8 cellular contexts compared by ENCODE assay signal in the genomic region with DNA sequence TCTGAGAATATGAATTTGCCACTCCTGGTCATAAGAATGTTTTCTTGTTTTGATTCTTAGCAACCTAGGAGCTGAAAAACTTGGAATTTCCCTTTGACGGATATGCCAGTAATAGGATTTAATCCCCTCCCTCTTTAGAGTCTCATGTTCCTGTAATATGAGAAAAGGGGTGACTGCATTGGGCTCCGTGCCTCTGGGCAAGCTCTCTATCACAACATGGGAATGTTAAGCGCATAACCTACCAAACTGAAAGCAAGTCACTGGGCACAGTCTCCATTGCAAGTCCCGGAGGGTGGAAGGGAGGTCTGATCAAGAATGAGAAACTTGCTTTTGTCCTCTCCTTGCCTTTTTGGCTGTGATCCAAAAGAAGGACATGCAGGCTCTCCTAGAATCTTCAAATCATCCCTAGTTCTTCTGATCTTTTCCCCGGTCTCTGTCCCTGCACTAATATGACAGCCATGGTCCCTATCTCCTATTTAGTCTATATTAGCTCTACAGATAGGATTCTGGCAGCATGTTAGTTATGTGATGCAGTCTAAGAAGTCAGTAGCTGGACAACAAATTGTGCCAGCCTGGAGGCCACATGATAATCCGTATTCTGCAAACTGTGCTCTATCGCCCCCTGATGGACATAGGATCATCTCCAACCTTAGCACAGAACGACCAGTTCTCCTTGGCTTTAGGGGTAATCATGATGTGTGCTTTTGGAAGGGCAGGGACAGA.
DNase-seq lines count a peak whose midpoint lies in the region; ATAC-seq lines count a peak whose summit lies in the region.

No MANE protein-coding gene starts in this region.

- H3K27me3 ChIP-seq in iPS DF 6.9 (ENCODE audit: control insufficient read depth, insufficient read depth, low read length) = peaks cover 5% of the 10 kb centered on the region; the same call in 1 of the 2 replicates

- H3K4me3 ChIP-seq in iPS DF 6.9 (ENCODE audit: low read length) = no peak overlapping the region

- H3K27ac ChIP-seq in iPS DF 6.9 (ENCODE audit: low read length) = no peak overlapping the region

- no peaks in the 10 kb centered on the region for H3K36me3 ChIP-seq in iPS DF 6.9 (ENCODE audit: control insufficient read depth, insufficient read depth, low read length)

- no peaks in the 10 kb centered on the region for H3K9me3 ChIP-seq in iPS DF 6.9 (ENCODE audit: control insufficient read depth, insufficient read depth, low read length)

- peaks cover 2% of the 10 kb centered on the region; the same call in 1 of the 2 replicates for H3K4me1 ChIP-seq in iPS DF 6.9 (ENCODE audit: control insufficient read depth, insufficient read depth, low read length)

- no CpG with 5 or more reads among the region's 8 CpGs for WGBS in iPS DF 6.9 (ENCODE audit: insufficient coverage, insufficient read length)

- DNase-seq in ELF-1 (ENCODE audit: low read depth, low spot score) = peak; percentile 51
- peak; percentile 19 to 59 for DNase-seq in NOMO-1 (lab: John Stamatoyannopoulos, UW; ENCODE audit: unreplicated experiment in 2 of 2)
- peak; percentile 9 for DNase-seq in activated naive CD8-positive, alpha-beta T cell treated with anti-CD3 and anti-CD28 coated beads, Interleukin-2, amount 50 U/mL, for 16 hours (ENCODE audit: low read depth, low spot score)
- DNase-seq in iPS DF 6.9 (ENCODE audit: low read depth, low spot score) = peak; percentile 64
- DNase-seq in stimulated activated CD4-positive, alpha-beta T cell treated with anti-CD3 and anti-CD28 coated beads, Interleukin-2, amount 100 ng/mL, for 4 hours (ENCODE audit: low read depth) = peak; percentile 8
- no peak for DNase-seq in 8988T

- ATAC-seq in GM19468 (IDR thresholded peaks at IDR 0.05; ENCODE audit: extremely low read depth, unreplicated experiment) (peak; percentile 64), HG03460 (IDR thresholded peaks at IDR 0.05; ENCODE audit: unreplicated experiment) (peak; percentile 75)
